16 cellular contexts compared by ENCODE assay signal in the genomic region with DNA sequence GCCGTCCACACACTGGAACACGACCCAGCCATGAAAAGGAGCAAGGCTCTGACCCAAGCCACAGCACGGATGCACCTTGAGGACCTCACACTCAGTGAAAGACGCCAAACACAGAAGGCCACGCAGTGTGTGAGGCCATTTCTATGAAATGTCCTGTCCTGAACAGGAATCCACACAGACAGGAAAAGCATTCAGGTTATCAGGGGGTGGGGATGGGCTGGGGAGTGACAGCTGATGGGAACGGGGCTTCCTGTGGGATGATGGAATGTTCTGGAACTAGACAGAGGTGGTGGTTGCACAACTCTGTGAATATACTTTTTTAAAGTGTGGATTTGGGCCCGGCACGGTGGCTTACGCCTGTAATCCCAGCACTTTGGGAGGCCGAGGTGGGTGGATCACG. TPM values are rescaled to one million over a fixed set of nuclear protein-coding genes. Genes with fewer than 3 reads are reported as not detected.
DNase-seq lines count a peak whose midpoint lies in the region; ATAC-seq, FAIRE-seq and TF ChIP-seq lines count a peak whose summit lies in the region.
"Had no signal": no experiment of that assay in that cellular context is flagged by ENCODE, and none has a peak within 500 bp of the region (broad histone marks: within the 10 kb centered on the region; RNA-seq: fewer than 3 reads in every experiment).

No MANE protein-coding gene starts in this region.

- H3K4me1 ChIP-seq in ascending aorta (peaks cover 8 to 31% of the 10 kb centered on the region in 2 donors), kidney (ENCODE audit: control insufficient read depth in 1 of 2, insufficient read depth in 1 of 2, low read depth in 1 of 2, low read length in 2 of 2) (peaks cover 0 to 20% of the 10 kb centered on the region in 2 donors), vagina (peaks cover 75% of the 10 kb centered on the region), Caco-2 (peaks cover 6% of the 10 kb centered on the region; the same call in 1 of the 2 replicates)

- TF ChIP-seq POLR2A in vagina (IDR thresholded peaks at IDR 0.05), result no peak

- FAIRE-seq in kidney (lab: Jason Lieb, UNC), result no peak
- FAIRE-seq: H54 had no signal

- H3K9me3 ChIP-seq in ascending aorta (no peaks in the 10 kb centered on the region), kidney (ENCODE audit: control insufficient read depth in 1 of 2, low read length in 2 of 2) (no peaks in the 10 kb centered on the region), vagina (no peaks in the 10 kb centered on the region), Caco-2 (no peaks in the 10 kb centered on the region)

- peaks cover 31% of the 10 kb centered on the region for H3K4me1 Mint-ChIP-seq in stimulated activated naive CD8-positive, alpha-beta T cell treated with anti-CD3 and anti-CD28 coated beads, Interleukin-15, Interleukin-2, amounts not matched to agents 100 ng/mL and 50 ng/mL, for 24 hours (ENCODE audit: low read depth)
- no peaks in the 10 kb centered on the region for H3K4me1 Mint-ChIP-seq in Caco-2 (ENCODE audit: low read depth, unreplicated experiment)
- H3K4me1 Mint-ChIP-seq: neural crest cell had no signal

- no peak for DNase-seq in stimulated activated naive CD8-positive, alpha-beta T cell treated with anti-CD3 and anti-CD28 coated beads, Interleukin-15, Interleukin-2, amounts not matched to agents 100 U/mL and 50 U/mL, for 24 hours
- no peak for DNase-seq in ascending aorta (ENCODE audit: low spot score in 2 of 2)
- no peak for DNase-seq in kidney
- no peak for DNase-seq in vagina (ENCODE audit: extremely low spot score in 2 of 2)
- no peak for DNase-seq in Caco-2
- no peak for DNase-seq in activated effector memory CD4-positive, alpha-beta T cell treated with anti-CD3 and anti-CD28 coated beads, Interleukin-2, amount 50 U/mL, for 16 hours
- DNase-seq in islet precursor cell, result no peak
- DNase-seq: activated naive CD4-positive, alpha-beta T cell treated with anti-CD3 and anti-CD28 coated beads, Interleukin-2, amount 10 ng/mL, durations not matched to agents 7 days and 5 days; DMS153; hypothalamus; NCI-H2171; SHP77 had no signal

- peaks cover 0 to 3% of the 10 kb centered on the region in 2 donors for H3K36me3 ChIP-seq in ascending aorta
- H3K36me3 ChIP-seq in kidney (ENCODE audit: control insufficient read depth in 1 of 2, insufficient read depth in 2 of 2, low read length in 2 of 2), result no peaks in the 10 kb centered on the region
- H3K36me3 ChIP-seq in vagina, result no peaks in the 10 kb centered on the region
- H3K36me3 ChIP-seq in Caco-2 (ENCODE audit: control insufficient read depth, insufficient read depth, low read length), result no peaks in the 10 kb centered on the region

- intact Hi-C loops in ascending aorta (cut with DNase I), result no loop called here
- intact Hi-C loops in kidney (cut with DNase I), result no loop called here
- intact Hi-C loops in vagina (cut with DNase I), result loop anchor here (5.0 kb wide), 1 partner anchor 38 kb away; the partner anchor contains the start of gene SBNO2
- intact Hi-C loops in Caco-2 (cut with micrococcal nuclease; ENCODE audit: unreplicated experiment), result no loop called here

- H3K36me3 Mint-ChIP-seq in stimulated activated naive CD8-positive, alpha-beta T cell treated with anti-CD3 and anti-CD28 coated beads, Interleukin-15, Interleukin-2, amounts not matched to agents 100 ng/mL and 50 ng/mL, for 24 hours (ENCODE audit: low read depth), result peaks cover 7% of the 10 kb centered on the region
- peaks cover 29% of the 10 kb centered on the region for H3K36me3 Mint-ChIP-seq in Caco-2 (ENCODE audit: insufficient read depth, unreplicated experiment)

- H3K27ac ChIP-seq in ascending aorta, result peak overlapping the region; percentile 91 to 96
- peak overlapping the region; percentile 58 to 96 for H3K27ac ChIP-seq in kidney (ENCODE audit: low read depth in 2 of 2, low read length in 2 of 2)
- peak overlapping the region; percentile 87 for H3K27ac ChIP-seq in vagina

- no peaks in the 10 kb centered on the region for H3K9me3 Mint-ChIP-seq in stimulated activated naive CD8-positive, alpha-beta T cell treated with anti-CD3 and anti-CD28 coated beads, Interleukin-15, Interleukin-2, amounts not matched to agents 100 ng/mL and 50 ng/mL, for 24 hours
- H3K9me3 Mint-ChIP-seq in Caco-2 (ENCODE audit: unreplicated experiment), result no peaks in the 10 kb centered on the region
- H3K9me3 Mint-ChIP-seq: activated naive CD4-positive, alpha-beta T cell treated with anti-CD3 and anti-CD28 coated beads, Interleukin-2, amount 10 ng/mL, durations not matched to agents 7 days and 5 days; neural crest cell had no signal

- CTCF ChIA-PET in Caco-2 (lab: Charles Lee), result no interaction called here

- BruUV-seq in Caco-2 (replicated peaks; lab: Mats Ljungman, UMichigan), result no TSS peak

- H3K27me3 ChIP-seq in ascending aorta (no peaks in the 10 kb centered on the region), vagina (no peaks in the 10 kb centered on the region), Caco-2 (replicated peaks; ENCODE audit: control insufficient read depth, insufficient read depth, low read length) (no peaks in the 10 kb centered on the region)

- no peak overlapping the region for H3K4me3 ChIP-seq in ascending aorta
- H3K4me3 ChIP-seq in kidney (ENCODE audit: low read length in 2 of 2), result no peak overlapping the region
- no peak overlapping the region for H3K4me3 ChIP-seq in vagina
- H3K4me3 ChIP-seq in Caco-2 (ENCODE audit: low read depth, low read length), result no peak overlapping the region

- H3K4me3 Mint-ChIP-seq in stimulated activated naive CD8-positive, alpha-beta T cell treated with anti-CD3 and anti-CD28 coated beads, Interleukin-15, Interleukin-2, amounts not matched to agents 100 ng/mL and 50 ng/mL, for 24 hours, result no peak overlapping the region
- no peak overlapping the region for H3K4me3 Mint-ChIP-seq in Caco-2 (ENCODE audit: unreplicated experiment)
- H3K4me3 Mint-ChIP-seq: neural crest cell had no signal

- no peak overlapping the region for H3K9ac ChIP-seq in kidney (ENCODE audit: low read length in 2 of 2)

- H3K27me3 Mint-ChIP-seq in stimulated activated naive CD8-positive, alpha-beta T cell treated with anti-CD3 and anti-CD28 coated beads, Interleukin-15, Interleukin-2, amounts not matched to agents 100 ng/mL and 50 ng/mL, for 24 hours, result no peaks in the 10 kb centered on the region
- H3K27me3 Mint-ChIP-seq in Caco-2 (ENCODE audit: insufficient read depth, unreplicated experiment), result no peaks in the 10 kb centered on the region
- H3K27me3 Mint-ChIP-seq: activated naive CD4-positive, alpha-beta T cell treated with anti-CD3 and anti-CD28 coated beads, Interleukin-2, amount 10 ng/mL, durations not matched to agents 7 days and 5 days had no signal

- peak overlapping the region; percentile 55 for H3K27ac Mint-ChIP-seq in stimulated activated naive CD8-positive, alpha-beta T cell treated with anti-CD3 and anti-CD28 coated beads, Interleukin-15, Interleukin-2, amounts not matched to agents 100 ng/mL and 50 ng/mL, for 24 hours
- no peak overlapping the region for H3K27ac Mint-ChIP-seq in Caco-2 (ENCODE audit: unreplicated experiment)

- TF ChIP-seq CTCF in ascending aorta (IDR thresholded peaks at IDR 0.05) (no peak), kidney (IDR thresholded peaks at IDR 0.05; ENCODE audit: borderline replicate concordance, extremely low read depth, insufficient read depth) (no peak), vagina (IDR thresholded peaks at IDR 0.05) (no peak), Caco-2 (IDR thresholded peaks at IDR 0.05; ENCODE audit: insufficient read depth in 1 of 2, low read depth in 1 of 2, low read length in 1 of 2, severe bottlenecking in 1 of 2, unreplicated experiment in 1 of 2) (no peak)

- ATAC-seq in stimulated activated naive CD8-positive, alpha-beta T cell treated with anti-CD3 and anti-CD28 coated beads, Interleukin-15, Interleukin-2, amounts not matched to agents 100 U/mL and 50 U/mL, for 24 hours, result no peak
- ATAC-seq: sciatic nerve had no signal

- POLR2A ChIA-PET in Caco-2 (lab: Charles Lee), result interaction anchor here (0.7 kb wide), 1 partner anchor 30 kb away, joined by 10 read pairs; no protein-coding TSS in a partner anchor

RNA-seq across cellular contexts. Expression of gene GPX4, which starts 30.6 kb away (rescaled TPM):
- total RNA-seq in ascending aorta (348 TPM), kidney (268 TPM), vagina (524 TPM), Caco-2 (2022) (500 and 546 TPM in 2 replicates)
- polyA plus RNA-seq in kidney (ENCODE audit: insufficient read depth, low read depth, low replicate concordance), result 966 TPM

RNA-seq across cellular contexts. Expression of gene POLR2E, which starts 39.3 kb away (rescaled TPM):
- total RNA-seq in ascending aorta (72.1 TPM), kidney (158 TPM), vagina (83.7 TPM), Caco-2 (2022) (264 and 272 TPM in 2 replicates)
- 189 TPM for polyA plus RNA-seq in kidney (ENCODE audit: insufficient read depth, low read depth, low replicate concordance)

RNA-seq across cellular contexts. Expression of gene SBNO2, which starts 39.6 kb away (rescaled TPM):
- total RNA-seq in ascending aorta, result 120 TPM
- 156 TPM for total RNA-seq in kidney
- polyA plus RNA-seq in kidney (ENCODE audit: insufficient read depth, low read depth, low replicate concordance), result 12.2 TPM
- total RNA-seq in vagina, result 54.0 TPM
- 37.3 and 41.2 TPM in 2 replicates for total RNA-seq in Caco-2 (2022)
